In genomic region chr1:29281531-29281930, GRCh38 we compare ENCODE assay signal across 23 cellular contexts.
"Had no signal": no experiment of that assay in that cellular context is flagged by ENCODE, and none has a peak within 500 bp of the region (broad histone marks: within the 10 kb centered on the region; RNA-seq: fewer than 3 reads in every experiment).

No MANE protein-coding gene starts in this region.

- H3K9me3 Mint-ChIP-seq: activated CD8-positive, alpha-beta T cell treated with anti-CD3 and anti-CD28 coated beads for 36 hours; activated naive CD4-positive, alpha-beta T cell treated with anti-CD3 and anti-CD28 coated beads, Interleukin-2, amount 10 ng/mL, durations not matched to agents 7 days and 5 days; activated naive CD8-positive, alpha-beta T cell treated with anti-CD3 and anti-CD28 coated beads for 36 hours; activated T-cell treated with anti-CD3 and anti-CD28 coated beads, Interleukin-2, amount 50 U/mL, for 72 hours; activated T-helper 2 cell treated with anti-CD3 and anti-CD28 coated beads, Interferon-gamma antibody, Interleukin-2, Interleukin-4, amounts not matched to agents 10 μg/mL and 5 μg/mL and 100 μg/mL, durations not matched to agents 14 hours and 24 hours and 36 hours had no signal

- ATAC-seq: activated CD4-positive, alpha-beta T cell treated with anti-CD3 and anti-CD28 coated beads for 36 hours; activated CD8-positive, alpha-beta T cell treated with anti-CD3 and anti-CD28 coated beads for 36 hours; activated T-cell treated with anti-CD3 and anti-CD28 coated beads, Interleukin-2, amount 50 U/mL, for 72 hours; Right ventricle myocardium inferior; T-cell had no signal

- H3K27ac Mint-ChIP-seq: activated CD4-positive, alpha-beta T cell treated with anti-CD3 and anti-CD28 coated beads for 36 hours; activated CD8-positive, alpha-beta T cell treated with anti-CD3 and anti-CD28 coated beads for 36 hours; activated naive CD4-positive, alpha-beta T cell treated with anti-CD3 and anti-CD28 coated beads, Interleukin-2, amount 10 ng/mL, durations not matched to agents 7 days and 5 days; activated naive CD8-positive, alpha-beta T cell treated with anti-CD3 and anti-CD28 coated beads for 36 hours; activated T-cell treated with anti-CD3 and anti-CD28 coated beads, Interleukin-2, amount 50 U/mL, for 72 hours; activated T-helper 2 cell treated with anti-CD3 and anti-CD28 coated beads, Interferon-gamma antibody, Interleukin-2, Interleukin-4, amounts not matched to agents 10 μg/mL and 5 μg/mL and 100 μg/mL, durations not matched to agents 14 hours and 24 hours and 36 hours; T-cell had no signal

- DNase-seq: activated CD4-positive, alpha-beta T cell treated with anti-CD3 and anti-CD28 coated beads for 36 hours; activated CD8-positive, alpha-beta memory T cell treated with anti-CD3 and anti-CD28 coated beads, Interleukin-2, amount 50 U/mL, for 4 hours; activated CD8-positive, alpha-beta T cell treated with anti-CD3 and anti-CD28 coated beads for 36 hours; activated gamma-delta T cell treated with Interleukin-2 at 50 U/mL for 16 hours; activated naive CD4-positive, alpha-beta T cell treated with anti-CD3 and anti-CD28 coated beads, Interleukin-2, amount 10 ng/mL, durations not matched to agents 7 days and 5 days; activated naive CD8-positive, alpha-beta T cell treated with anti-CD3 and anti-CD28 coated beads for 36 hours; activated T-cell treated with anti-CD3 and anti-CD28 coated beads, Interleukin-2, amount 50 U/mL, for 72 hours; brain microvascular endothelial cell; cerebellar nuclear complex; Kasumi-1; NCI-H1105 treated with DMSO at 0.1 percent for 48 hours; NCI-H1436 treated with DMSO at 0.1 percent for 48 hours; NCI-H187; NCI-H2081; NCI-H510A treated with DMSO at 0.1 percent for 48 hours; NCI-H748 treated with DMSO at 0.1 percent for 48 hours; RPMI8226; T-helper 2 cell had no signal

- H3K27me3 ChIP-seq: brain microvascular endothelial cell, cardiac muscle cell had no signal

- H3K4me3 Mint-ChIP-seq: activated CD4-positive, alpha-beta T cell treated with anti-CD3 and anti-CD28 coated beads for 36 hours; activated CD8-positive, alpha-beta T cell treated with anti-CD3 and anti-CD28 coated beads for 36 hours; activated naive CD4-positive, alpha-beta T cell treated with anti-CD3 and anti-CD28 coated beads, Interleukin-2, amount 10 ng/mL, durations not matched to agents 7 days and 5 days; activated naive CD8-positive, alpha-beta T cell treated with anti-CD3 and anti-CD28 coated beads for 36 hours; activated T-cell treated with anti-CD3 and anti-CD28 coated beads, Interleukin-2, amount 50 U/mL, for 72 hours; T-cell had no signal

- H3K27me3 Mint-ChIP-seq: activated CD8-positive, alpha-beta T cell treated with anti-CD3 and anti-CD28 coated beads for 36 hours; activated naive CD8-positive, alpha-beta T cell treated with anti-CD3 and anti-CD28 coated beads for 36 hours had no signal

- H3K27ac ChIP-seq: brain microvascular endothelial cell, cardiac muscle cell, SK-N-MC had no signal

- H3K36me3 Mint-ChIP-seq: activated naive CD4-positive, alpha-beta T cell treated with anti-CD3 and anti-CD28 coated beads, Interleukin-2, amount 10 ng/mL, durations not matched to agents 7 days and 5 days; activated naive CD8-positive, alpha-beta T cell treated with anti-CD3 and anti-CD28 coated beads for 36 hours; T-cell had no signal

- H3K4me3 ChIP-seq: cardiac muscle cell, SK-N-MC had no signal

- H3K36me3 ChIP-seq: brain microvascular endothelial cell, cardiac muscle cell had no signal
